12 cellular contexts compared by ENCODE assay signal in the genomic region with DNA sequence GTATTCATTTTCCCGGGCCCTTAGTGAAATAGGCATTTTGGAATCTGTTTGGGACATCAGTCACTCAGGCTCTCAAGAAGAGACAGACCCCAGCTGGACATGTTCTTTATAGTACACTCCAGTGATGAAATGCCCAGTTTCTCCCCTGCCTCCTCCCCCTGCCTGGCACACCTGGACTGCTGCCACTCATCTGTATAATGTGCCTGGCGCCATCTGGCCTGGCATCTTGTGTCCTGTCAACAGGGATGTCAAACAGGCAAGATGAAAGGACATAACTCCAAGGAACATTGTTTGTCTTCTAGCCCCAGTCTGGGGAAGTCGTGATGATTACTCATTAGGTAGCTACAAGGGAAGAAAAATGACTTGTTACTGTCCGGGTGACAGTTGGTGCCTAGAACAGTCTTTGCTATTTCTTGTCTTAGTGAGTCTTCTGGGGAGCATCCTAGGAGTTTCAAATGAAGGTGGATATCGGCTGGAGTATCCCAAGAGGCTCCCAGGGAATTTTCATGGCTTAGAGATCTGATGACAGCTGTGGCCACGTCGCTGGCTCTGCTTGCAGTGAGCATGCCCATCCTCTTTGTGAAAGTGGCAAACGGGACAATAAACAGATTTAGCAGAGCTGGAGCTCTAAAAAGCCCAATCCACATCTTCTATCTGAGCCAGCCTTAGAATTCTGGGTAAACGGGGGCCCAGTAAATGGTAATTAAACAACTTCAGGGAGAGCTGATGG.
"Had no signal": no experiment of that assay in that cellular context is flagged by ENCODE, and none has a peak within 500 bp of the region (broad histone marks: within the 10 kb centered on the region; RNA-seq: fewer than 3 reads in every experiment).

No MANE protein-coding gene starts in this region.

- DNase-seq: activated CD4-positive, alpha-beta memory T cell treated with anti-CD3 and anti-CD28 coated beads for 36 hours; activated gamma-delta T cell; activated T-cell treated with anti-CD3 and anti-CD28 coated beads, Interleukin-2, amount 50 U/mL, for 48 hours; anterior cingulate cortex; endodermal cell; left cardiac atrium; psoas muscle; right lobe of liver; stimulated activated naive CD4-positive, alpha-beta T cell treated with Interleukin-2 at 50 U/mL for 16 hours had no signal

- ATAC-seq: left cardiac atrium, right lobe of liver had no signal

- H3K27me3 Mint-ChIP-seq: type B pancreatic cell had no signal

- H3K9me3 Mint-ChIP-seq: activated CD4-positive, alpha-beta memory T cell treated with anti-CD3 and anti-CD28 coated beads for 36 hours; endodermal cell; nephron; type B pancreatic cell had no signal

- H3K4me1 Mint-ChIP-seq: nephron had no signal

- H3K36me3 Mint-ChIP-seq: activated CD4-positive, alpha-beta memory T cell treated with anti-CD3 and anti-CD28 coated beads for 36 hours; activated naive CD8-positive, alpha-beta T cell had no signal

- H3K27ac Mint-ChIP-seq: activated CD4-positive, alpha-beta memory T cell treated with anti-CD3 and anti-CD28 coated beads for 36 hours; activated naive CD8-positive, alpha-beta T cell; endodermal cell; nephron; type B pancreatic cell had no signal

- H3K4me3 Mint-ChIP-seq: activated CD4-positive, alpha-beta memory T cell treated with anti-CD3 and anti-CD28 coated beads for 36 hours; activated naive CD8-positive, alpha-beta T cell; endodermal cell; nephron; type B pancreatic cell had no signal
